27 cellular contexts compared by ENCODE assay signal in genomic region chr19:42170052-42170451, GRCh38.
"Had no signal": no experiment of that assay in that cellular context is flagged by ENCODE, and none has a peak within 500 bp of the region (broad histone marks: within the 10 kb centered on the region; RNA-seq: fewer than 3 reads in every experiment).

No MANE protein-coding gene starts in this region.

- H3K79me2 ChIP-seq: parathyroid adenoma had no signal

- H3K4me3 ChIP-seq: ovary, psoas muscle, right lobe of liver, sigmoid colon, stomach, thoracic aorta, thyroid gland, tibial nerve, upper lobe of left lung had no signal

- H3K27me3 ChIP-seq: ovary, right lobe of liver, thyroid gland had no signal

- H3K36me3 ChIP-seq: ovary, right lobe of liver, sigmoid colon, stomach, thoracic aorta, thyroid gland, tibial nerve, upper lobe of left lung had no signal

- H3K4me1 ChIP-seq: parathyroid adenoma, psoas muscle, right lobe of liver, sigmoid colon, stomach, thyroid gland, tibial nerve, upper lobe of left lung had no signal

- H3K27ac Mint-ChIP-seq: naive B cell; natural killer cell treated with Interleukin-12 subunit alpha and Interleukin-12 subunit beta and Interleukin-15 and Interleukin-18, amount 100 ng/mL, for 72 hours; nephron progenitor cell; progenitor cell of endocrine pancreas; stimulated activated effector memory CD8-positive, alpha-beta T cell treated with anti-CD3 and anti-CD28 coated beads, Interleukin-12 subunit alpha, Interleukin-12 subunit beta, amount 100 ng/mL, for 72 hours; stimulated activated naive B cell treated with anti-CD40 and anti-IgM and Interleukin-4, amounts not matched to agents 10 μg/mL and 1 μg/mL and 100 μg/mL, for 72 hours; stimulated activated naive CD8-positive, alpha-beta T cell treated with anti-CD3 and anti-CD28 coated beads, Interleukin-15, Interleukin-2, amounts not matched to agents 100 ng/mL and 50 ng/mL, for 24 hours had no signal

- H3K27ac ChIP-seq: ovary, parathyroid adenoma, psoas muscle, right lobe of liver, sigmoid colon, stomach, thoracic aorta, thyroid gland, tibial nerve, upper lobe of left lung had no signal

- H3K9me3 ChIP-seq: ovary, psoas muscle, right lobe of liver, sigmoid colon, stomach, thoracic aorta, thyroid gland, tibial nerve, upper lobe of left lung had no signal

- H3K4me3 Mint-ChIP-seq: naive B cell; naive thymus-derived CD8-positive, alpha-beta T cell; natural killer cell treated with Interleukin-12 subunit alpha and Interleukin-12 subunit beta and Interleukin-15 and Interleukin-18, amount 100 ng/mL, for 72 hours; nephron progenitor cell; stimulated activated effector memory CD8-positive, alpha-beta T cell treated with anti-CD3 and anti-CD28 coated beads, Interleukin-12 subunit alpha, Interleukin-12 subunit beta, amount 100 ng/mL, for 72 hours; stimulated activated naive B cell treated with anti-CD40 and anti-IgM and Interleukin-4, amounts not matched to agents 10 μg/mL and 1 μg/mL and 100 μg/mL, for 72 hours; stimulated activated naive CD8-positive, alpha-beta T cell treated with anti-CD3 and anti-CD28 coated beads, Interleukin-15, Interleukin-2, amounts not matched to agents 100 ng/mL and 50 ng/mL, for 24 hours had no signal

- DNase-seq: naive B cell; naive thymus-derived CD8-positive, alpha-beta T cell; nephron progenitor cell; occipital lobe; ovary; psoas muscle; right cardiac atrium; right lobe of liver; sigmoid colon; small intestine; stimulated activated CD4-positive, alpha-beta T cell treated with anti-CD3 and anti-CD28 coated beads, Interleukin-15, amount 100 ng/mL, for 24 hours; stimulated activated CD4-positive, alpha-beta T cell treated with anti-CD3 and anti-CD28 coated beads, Interleukin-2, amount 100 ng/mL, for 24 hours; stimulated activated CD4-positive, alpha-beta T cell treated with anti-CD3 and anti-CD28 coated beads, Interleukin-2, amount 100 ng/mL, for 48 hours; stimulated activated CD4-positive, alpha-beta T cell treated with anti-CD3 and anti-CD28 coated beads, Interleukin-4, amount 100 ng/mL, for 24 hours; stimulated activated naive B cell treated with anti-CD40 and anti-IgM and Interleukin-4, amounts not matched to agents 10 μg/mL and 1 μg/mL and 100 μg/mL, for 72 hours; stimulated activated naive CD4-positive, alpha-beta T cell treated with Interleukin-2 at 50 U/mL for 16 hours; stomach; thyroid gland; trophoblast cell had no signal

- H3K27me3 Mint-ChIP-seq: natural killer cell treated with Interleukin-12 subunit alpha and Interleukin-12 subunit beta and Interleukin-15 and Interleukin-18, amount 100 ng/mL, for 72 hours had no signal

- H3K9me3 Mint-ChIP-seq: naive B cell; naive thymus-derived CD8-positive, alpha-beta T cell; natural killer cell treated with Interleukin-12 subunit alpha and Interleukin-12 subunit beta and Interleukin-15 and Interleukin-18, amount 100 ng/mL, for 72 hours; nephron progenitor cell; stimulated activated effector memory CD8-positive, alpha-beta T cell treated with anti-CD3 and anti-CD28 coated beads, Interleukin-12 subunit alpha, Interleukin-12 subunit beta, amount 100 ng/mL, for 72 hours; stimulated activated naive B cell treated with anti-CD40 and anti-IgM and Interleukin-4, amounts not matched to agents 10 μg/mL and 1 μg/mL and 100 μg/mL, for 72 hours; stimulated activated naive CD8-positive, alpha-beta T cell treated with anti-CD3 and anti-CD28 coated beads, Interleukin-15, Interleukin-2, amounts not matched to agents 100 ng/mL and 50 ng/mL, for 24 hours had no signal

- H3K9ac ChIP-seq: parathyroid adenoma had no signal

- ATAC-seq: naive thymus-derived CD8-positive, alpha-beta T cell; natural killer cell treated with Interleukin-12 subunit alpha and Interleukin-12 subunit beta and Interleukin-15 and Interleukin-18, amount 100 ng/mL, for 72 hours; psoas muscle; right cardiac atrium; right lobe of liver; stimulated activated effector memory CD8-positive, alpha-beta T cell treated with anti-CD3 and anti-CD28 coated beads, Interleukin-12 subunit alpha, Interleukin-12 subunit beta, amount 100 ng/mL, for 72 hours; stimulated activated naive B cell treated with anti-CD40 and anti-IgM and Interleukin-4, amounts not matched to agents 10 μg/mL and 1 μg/mL and 100 μg/mL, for 72 hours had no signal

- H3K36me3 Mint-ChIP-seq: naive B cell; naive thymus-derived CD8-positive, alpha-beta T cell; natural killer cell treated with Interleukin-12 subunit alpha and Interleukin-12 subunit beta and Interleukin-15 and Interleukin-18, amount 100 ng/mL, for 72 hours; stimulated activated effector memory CD8-positive, alpha-beta T cell treated with anti-CD3 and anti-CD28 coated beads, Interleukin-12 subunit alpha, Interleukin-12 subunit beta, amount 100 ng/mL, for 72 hours; stimulated activated naive B cell treated with anti-CD40 and anti-IgM and Interleukin-4, amounts not matched to agents 10 μg/mL and 1 μg/mL and 100 μg/mL, for 72 hours had no signal
